Comparison of ENCODE assay signal across 8 cellular contexts in the genomic region with DNA sequence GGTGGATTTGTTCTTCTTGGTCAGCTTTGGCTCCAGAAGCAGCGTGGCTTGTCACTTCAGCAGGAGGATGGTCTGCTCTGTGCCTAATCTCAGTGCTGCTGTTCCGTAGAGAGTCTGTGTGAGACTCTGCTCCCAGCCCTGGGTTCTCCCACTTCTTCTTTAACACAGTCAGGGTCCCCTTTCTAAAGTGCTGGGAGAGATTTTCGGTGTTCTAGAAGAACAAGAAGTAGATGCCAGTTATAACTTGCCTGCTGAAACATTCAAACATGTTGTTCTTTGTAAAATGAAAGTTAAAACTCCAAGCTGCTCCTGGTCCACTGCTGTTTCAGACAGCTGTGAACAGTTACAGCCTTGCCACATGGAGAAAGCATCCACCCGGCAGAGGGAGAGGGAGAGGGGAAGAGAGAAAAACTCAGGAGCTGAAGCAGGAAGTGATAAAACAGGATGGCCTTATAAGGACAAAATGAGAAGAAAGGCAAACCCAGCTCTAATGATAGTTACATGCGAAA. TPM values are rescaled to one million over a fixed set of nuclear protein-coding genes. Genes with fewer than 3 reads are reported as not detected.
A peak's percentile ranks its signal among the peaks of the same experiment; 100 is the strongest.
DNase-seq lines count a peak whose midpoint lies in the region; ATAC-seq, FAIRE-seq and TF ChIP-seq lines count a peak whose summit lies in the region.

No MANE protein-coding gene starts in this region.

- DNase-seq in A549 (ENCODE audit: low read depth in 1 of 2, low spot score in 1 of 2) (peak in 1 of 2 experiments; percentile 73), NCI-H187 treated with DMSO at 0.1 percent for 48 hours (lab: John Stamatoyannopoulos, UW) (peak; percentile 28), epithelial cell of prostate (ENCODE audit: low read depth, low spot score) (no peak), midbrain (lab: John Stamatoyannopoulos, UW) (peak; percentile 55), urothelium cell line (ENCODE audit: low spot score) (peak; percentile 72)

- no peaks in the 10 kb centered on the region for H3K9me3 ChIP-seq in A549

- peak overlapping the region; percentile 43 to 67 for H3K27ac ChIP-seq in A549
- peak overlapping the region; percentile 60 for H3K27ac ChIP-seq in VCaP
- H3K27ac ChIP-seq in epithelial cell of prostate: peak overlapping the region; percentile 99

- POLR2A ChIA-PET in A549 (lab: Yijun Ruan, JAX): interaction anchor here (0.7 to 2.8 kb wide), 6 partner anchors 10 to 179 kb away, joined by 3 to 13 read pairs (median 5); partner anchors contain the start of genes LARP4 and LIMA1

- TF ChIP-seq CTCF in A549 (IDR thresholded peaks at IDR 0.05) (no peak), GM12875 (IDR thresholded peaks at IDR 0.05; ENCODE audit: borderline replicate concordance, insufficient read depth, low read depth, low read length) (no peak), VCaP (conservative IDR thresholded peaks at IDR 0.05) (no peak)

- CTCF ChIA-PET in A549 (lab: Yijun Ruan, JAX): interaction anchor here (0.6 to 3.0 kb wide), 17 partner anchors 9 to 147 kb away, joined by 3 to 12 read pairs (median 4); partner anchors contain the start of genes LIMA1 and SMARCD1

- no peak for TF ChIP-seq EP300 in A549 (IDR thresholded peaks at IDR 0.05)

- H3K4me1 ChIP-seq in A549: peaks cover 54% of the 10 kb centered on the region

- TF ChIP-seq POLR2A in A549 (IDR thresholded peaks at IDR 0.05; ENCODE audit: low read length): no peak

- peak overlapping the region; percentile 60 for H3K4me2 ChIP-seq in A549

- H3K4me3 ChIP-seq in A549 (peak overlapping the region; percentile 6; the same call in 1 of the 3 replicates), GM12875 (ENCODE audit: low read depth, low read length) (peak overlapping the region; percentile 63)

- WGBS in A549 (ENCODE audit: missing lambda C conversion rate): 58% methylated on average over 5 of the region's 5 CpGs

- ATAC-seq in A549 (peak; percentile 82 to 89; a peak in 5 of 6 replicates), GM21717 (IDR thresholded peaks at IDR 0.05; ENCODE audit: unreplicated experiment) (no peak)

- FAIRE-seq in A549 (lab: Jason Lieb, UNC): no peak
- FAIRE-seq in urothelium cell line (lab: Jason Lieb, UNC): no peak

- no peak for TF ChIP-seq RAD21 in A549 (conservative IDR thresholded peaks at IDR 0.05 in 1 of 2, IDR thresholded peaks at IDR 0.05 in 1 of 2)

TF ChIP-seq in A549, 52 proteins besides CTCF, POLR2A, EP300 and RAD21:
- TF ChIP-seq MAX (IDR thresholded peaks at IDR 0.05): 0 out of 2 replicates have a peak, but pooled peaks have one; percentile 21
- TF ChIP-seq ELK1 (IDR thresholded peaks at IDR 0.05; ENCODE audit: low read depth, low read length): peak; percentile 90; the same call in 1 of the 2 replicates
- no peak for TF ChIP-seq HEYL (CRISPR knock-in tag; IDR thresholded peaks at IDR 0.05)

RNA-seq across cellular contexts. Expression of gene CERS5, which starts 55.2 kb away (rescaled TPM):
- polyA plus RNA-seq in A549 (2011; rRNA removed) (56.3 and 56.6 TPM in 2 replicates), A549 (2017; fragmentation: RNase III; extraction: RNeasy Plus Mini Kit Qiagen cat#74134 plus additional on column Dnase treatment) (16.7 to 18.0 TPM (median 17.1 TPM) in 3 replicates)
- polyA plus RNA-seq in A549 (2012; cell fraction: cytosol; rRNA removed): 25.3 and 29.5 TPM in 2 replicates
- polyA plus RNA-seq in A549 (2012; cell fraction: nucleus; rRNA removed): 32.0 and 86.8 TPM in 2 replicates
- polyA minus RNA-seq in A549 (2011; rRNA and poly(A)+ RNA removed): 49.1 and 56.6 TPM in 2 replicates
